Comparison of ENCODE assay signal across 2 cellular contexts in the genomic region with DNA sequence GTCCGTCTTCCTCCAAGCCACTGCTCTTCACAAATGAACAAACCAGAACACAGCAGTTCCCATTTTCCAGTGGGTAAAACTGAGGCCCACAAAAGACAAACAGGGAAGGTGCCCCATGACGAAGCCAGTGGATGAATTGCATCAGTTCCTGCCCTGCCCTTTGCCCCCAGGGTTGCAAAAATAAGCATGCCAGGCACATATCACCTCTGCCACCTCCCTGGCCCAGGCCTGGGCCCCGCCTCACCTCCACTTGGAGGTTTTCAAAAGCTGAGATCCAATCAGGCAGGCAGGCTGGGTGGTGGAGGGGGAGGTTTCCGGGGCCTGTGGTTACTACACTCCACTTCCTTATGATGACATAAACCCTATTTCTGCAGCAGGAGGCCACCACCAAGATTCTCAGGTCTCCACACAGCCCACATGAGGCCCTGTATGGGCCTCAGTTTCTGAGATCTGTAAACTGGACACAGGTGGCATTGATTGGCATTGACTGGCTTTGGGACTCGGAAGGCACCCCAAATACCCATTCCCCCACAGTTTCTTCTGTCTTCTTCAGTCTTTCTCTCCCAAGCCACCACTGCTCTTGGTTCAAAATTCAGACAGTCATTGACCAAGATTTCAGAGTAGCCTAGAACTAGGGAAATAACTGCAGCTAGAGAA.
A peak's percentile ranks its signal among the peaks of the same experiment; 100 is the strongest.
TF ChIP-seq lines count a peak whose summit lies in the region.

No MANE protein-coding gene starts in this region.

TF ChIP-seq in IMR-90, 13 proteins besides CTCF, POLR2A, EP300 and RAD21:
- TF ChIP-seq USF2 (IDR thresholded peaks at IDR 0.05; ENCODE audit: low read depth, low read length), result no peak
- peak; percentile 11; the same call in 1 of the 2 replicates for TF ChIP-seq CEBPB (IDR thresholded peaks at IDR 0.05; ENCODE audit: low read depth, low read length)

TF ChIP-seq in GM12878, 131 proteins besides CTCF, POLR2A, EP300 and RAD21 (continues in another document):
- TF ChIP-seq JUND (IDR thresholded peaks at IDR 0.05; ENCODE audit: low read depth, low read length), result no peak
- peak; percentile 14; the same call in 1 of the 2 replicates for TF ChIP-seq BACH1 (IDR thresholded peaks at IDR 0.05; ENCODE audit: borderline replicate concordance)
- no peak for TF ChIP-seq BCL3 (IDR thresholded peaks at IDR 0.05; ENCODE audit: borderline replicate concordance, insufficient read depth, low read depth, low read length, poor library complexity, severe bottlenecking)
- TF ChIP-seq MEF2A (IDR thresholded peaks at IDR 0.05; ENCODE audit: insufficient read depth, low read depth, low read length), result peak; percentile 94
- TF ChIP-seq, protein P1, sequence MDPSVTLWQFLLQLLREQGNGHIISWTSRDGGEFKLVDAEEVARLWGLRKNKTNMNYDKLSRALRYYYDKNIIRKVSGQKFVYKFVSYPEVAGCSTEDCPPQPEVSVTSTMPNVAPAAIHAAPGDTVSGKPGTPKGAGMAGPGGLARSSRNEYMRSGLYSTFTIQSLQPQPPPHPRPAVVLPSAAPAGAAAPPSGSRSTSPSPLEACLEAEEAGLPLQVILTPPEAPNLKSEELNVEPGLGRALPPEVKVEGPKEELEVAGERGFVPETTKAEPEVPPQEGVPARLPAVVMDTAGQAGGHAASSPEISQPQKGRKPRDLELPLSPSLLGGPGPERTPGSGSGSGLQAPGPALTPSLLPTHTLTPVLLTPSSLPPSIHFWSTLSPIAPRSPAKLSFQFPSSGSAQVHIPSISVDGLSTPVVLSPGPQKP (IDR thresholded peaks at IDR 0.05; ENCODE audit: low read depth, low read length), result no peak; the same call in 1 of the 2 replicates
- peak; percentile 83; the same call in 1 of the 2 replicates for TF ChIP-seq CREM (IDR thresholded peaks at IDR 0.05; ENCODE audit: low read depth)
- TF ChIP-seq ATF7 (IDR thresholded peaks at IDR 0.05; ENCODE audit: low read depth), result peak; percentile 98
- no peak for TF ChIP-seq KAT2A (conservative IDR thresholded peaks at IDR 0.05; ENCODE audit: control insufficient read depth, low read depth, low read length)
- peak; percentile 62; the same call in 1 of the 2 replicates for TF ChIP-seq MTA2 (IDR thresholded peaks at IDR 0.05; ENCODE audit: low read depth)
- TF ChIP-seq CHD2 (IDR thresholded peaks at IDR 0.05; ENCODE audit: borderline replicate concordance, low read depth, low read length), result peak; percentile 53; the same call in 1 of the 2 replicates
- no peak for TF ChIP-seq HDAC6 (IDR thresholded peaks at IDR 0.05; ENCODE audit: unreplicated experiment)
- TF ChIP-seq KDM1A (IDR thresholded peaks at IDR 0.05; ENCODE audit: borderline replicate concordance), result no peak
- TF ChIP-seq, protein P2, sequence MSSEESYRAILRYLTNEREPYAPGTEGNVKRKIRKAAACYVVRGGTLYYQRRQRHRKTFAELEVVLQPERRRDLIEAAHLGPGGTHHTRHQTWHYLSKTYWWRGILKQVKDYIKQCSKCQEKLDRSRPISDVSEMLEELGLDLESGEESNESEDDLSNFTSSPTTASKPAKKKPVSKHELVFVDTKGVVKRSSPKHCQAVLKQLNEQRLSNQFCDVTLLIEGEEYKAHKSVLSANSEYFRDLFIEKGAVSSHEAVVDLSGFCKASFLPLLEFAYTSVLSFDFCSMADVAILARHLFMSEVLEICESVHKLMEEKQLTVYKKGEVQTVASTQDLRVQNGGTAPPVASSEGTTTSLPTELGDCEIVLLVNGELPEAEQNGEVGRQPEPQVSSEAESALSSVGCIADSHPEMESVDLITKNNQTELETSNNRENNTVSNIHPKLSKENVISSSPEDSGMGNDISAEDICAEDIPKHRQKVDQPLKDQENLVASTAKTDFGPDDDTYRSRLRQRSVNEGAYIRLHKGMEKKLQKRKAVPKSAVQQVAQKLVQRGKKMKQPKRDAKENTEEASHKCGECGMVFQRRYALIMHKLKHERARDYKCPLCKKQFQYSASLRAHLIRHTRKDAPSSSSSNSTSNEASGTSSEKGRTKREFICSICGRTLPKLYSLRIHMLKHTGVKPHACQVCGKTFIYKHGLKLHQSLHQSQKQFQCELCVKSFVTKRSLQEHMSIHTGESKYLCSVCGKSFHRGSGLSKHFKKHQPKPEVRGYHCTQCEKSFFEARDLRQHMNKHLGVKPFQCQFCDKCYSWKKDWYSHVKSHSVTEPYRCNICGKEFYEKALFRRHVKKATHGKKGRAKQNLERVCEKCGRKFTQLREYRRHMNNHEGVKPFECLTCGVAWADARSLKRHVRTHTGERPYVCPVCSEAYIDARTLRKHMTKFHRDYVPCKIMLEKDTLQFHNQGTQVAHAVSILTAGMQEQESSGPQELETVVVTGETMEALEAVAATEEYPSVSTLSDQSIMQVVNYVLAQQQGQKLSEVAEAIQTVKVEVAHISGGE (CRISPR knock-in tag; IDR thresholded peaks at IDR 0.05), result no peak
- TF ChIP-seq TCF7 (IDR thresholded peaks at IDR 0.05; ENCODE audit: borderline replicate concordance), result no peak
- no peak for TF ChIP-seq CBX5 (IDR thresholded peaks at IDR 0.05; ENCODE audit: low read depth)
- TF ChIP-seq IKZF1 (conservative IDR thresholded peaks at IDR 0.05), result peak; percentile 76
- peak; percentile 31 to 44; a peak in 3 of 4 replicates for TF ChIP-seq BHLHE40 (IDR thresholded peaks at IDR 0.05; ENCODE audit: borderline replicate concordance in 1 of 2, low read depth in 2 of 2, low read length in 1 of 2)
- peak; percentile 30 for TF ChIP-seq SP1 (IDR thresholded peaks at IDR 0.05; ENCODE audit: low read depth, low read length)
- TF ChIP-seq IKZF2 (IDR thresholded peaks at IDR 0.05), result peak; percentile 75 to 83
- TF ChIP-seq SREBF1 (IDR thresholded peaks at IDR 0.05; ENCODE audit: low read length), result no peak
- 0 out of 2 replicates have a peak, but pooled peaks have one; percentile 42 for TF ChIP-seq PAX5 (IDR thresholded peaks at IDR 0.05; ENCODE audit: borderline replicate concordance, low read depth, low read length)
- peak in 1 of 2 experiments; percentile 81; a peak in 2 of 4 replicates for TF ChIP-seq ETV6 (conservative IDR thresholded peaks at IDR 0.05 in 1 of 2, IDR thresholded peaks at IDR 0.05 in 1 of 2; ENCODE audit: borderline replicate concordance in 1 of 2, low read depth in 1 of 2)
- no peak for TF ChIP-seq KLF5 (IDR thresholded peaks at IDR 0.05; ENCODE audit: partially characterized antibody)
- 0 out of 3 replicates have a peak, but pooled peaks have one; percentile 24 for TF ChIP-seq POU2F2 (IDR thresholded peaks at IDR 0.05; ENCODE audit: borderline replicate concordance, low read depth, low read length)
- no peak for TF ChIP-seq POLR2AphosphoS5 (IDR thresholded peaks at IDR 0.05; ENCODE audit: low read length)
- 0 out of 2 replicates have a peak, but pooled peaks have one; percentile 30 for TF ChIP-seq TAF1 (IDR thresholded peaks at IDR 0.05; ENCODE audit: borderline replicate concordance, low read depth, low read length)
- TF ChIP-seq NKRF (conservative IDR thresholded peaks at IDR 0.05), result peak; percentile 51; the same call in 1 of the 2 replicates
- peak; percentile 46; the same call in 1 of the 2 replicates for TF ChIP-seq LARP7 (IDR thresholded peaks at IDR 0.05)
- TF ChIP-seq, protein P3, sequence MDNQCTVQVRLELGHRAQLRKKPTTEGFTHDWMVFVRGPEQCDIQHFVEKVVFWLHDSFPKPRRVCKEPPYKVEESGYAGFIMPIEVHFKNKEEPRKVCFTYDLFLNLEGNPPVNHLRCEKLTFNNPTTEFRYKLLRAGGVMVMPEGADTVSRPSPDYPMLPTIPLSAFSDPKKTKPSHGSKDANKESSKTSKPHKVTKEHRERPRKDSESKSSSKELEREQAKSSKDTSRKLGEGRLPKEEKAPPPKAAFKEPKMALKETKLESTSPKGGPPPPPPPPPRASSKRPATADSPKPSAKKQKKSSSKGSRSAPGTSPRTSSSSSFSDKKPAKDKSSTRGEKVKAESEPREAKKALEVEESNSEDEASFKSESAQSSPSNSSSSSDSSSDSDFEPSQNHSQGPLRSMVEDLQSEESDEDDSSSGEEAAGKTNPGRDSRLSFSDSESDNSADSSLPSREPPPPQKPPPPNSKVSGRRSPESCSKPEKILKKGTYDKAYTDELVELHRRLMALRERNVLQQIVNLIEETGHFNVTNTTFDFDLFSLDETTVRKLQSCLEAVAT (IDR thresholded peaks at IDR 0.05), result 0 out of 2 replicates have a peak, but pooled peaks have one; percentile 28
- TF ChIP-seq ZBED1 (IDR thresholded peaks at IDR 0.05; ENCODE audit: borderline replicate concordance), result 0 out of 2 replicates have a peak, but pooled peaks have one; percentile 23
- TF ChIP-seq EGR1 (IDR thresholded peaks at IDR 0.05; ENCODE audit: borderline replicate concordance in 1 of 2, low read depth in 2 of 2, low read length in 2 of 2), result no peak
- peak; percentile 51; the same call in 1 of the 2 replicates for TF ChIP-seq TBL1XR1 (IDR thresholded peaks at IDR 0.05; ENCODE audit: low read depth, low read length)
- peak; percentile 81 for TF ChIP-seq EED (IDR thresholded peaks at IDR 0.05; ENCODE audit: low read depth)
- peak; percentile 63 for TF ChIP-seq JUNB (IDR thresholded peaks at IDR 0.05)
- TF ChIP-seq ZNF592 (IDR thresholded peaks at IDR 0.05), result peak; percentile 41; the same call in 1 of the 2 replicates
- TF ChIP-seq SKIL (IDR thresholded peaks at IDR 0.05; ENCODE audit: low read depth, poor library complexity, severe bottlenecking), result peak; percentile 17
- peak; percentile 65 for TF ChIP-seq MEF2B (IDR thresholded peaks at IDR 0.05; ENCODE audit: partially characterized antibody, poor library complexity, severe bottlenecking)
